Comparison of ENCODE assay signal across 1 cellular context in genomic region chr17:68497885-68498319, GRCh38.
A peak's percentile ranks its signal among the peaks of the same experiment; 100 is the strongest.
TF ChIP-seq lines count a peak whose summit lies in the region.

No MANE protein-coding gene starts in this region.

TF ChIP-seq in K562, 482 proteins besides CTCF, POLR2A, EP300 and RAD21:
- no peak for TF ChIP-seq ZBTB26 (CRISPR knock-in tag; IDR thresholded peaks at IDR 0.05)
- TF ChIP-seq BACH1 (tag; IDR thresholded peaks at IDR 0.05), result no peak
- TF ChIP-seq SMARCC2 (IDR thresholded peaks at IDR 0.05; ENCODE audit: low read depth), result no peak
- no peak for TF ChIP-seq SIN3B (IDR thresholded peaks at IDR 0.05; ENCODE audit: low read depth)
- TF ChIP-seq, protein P1, sequence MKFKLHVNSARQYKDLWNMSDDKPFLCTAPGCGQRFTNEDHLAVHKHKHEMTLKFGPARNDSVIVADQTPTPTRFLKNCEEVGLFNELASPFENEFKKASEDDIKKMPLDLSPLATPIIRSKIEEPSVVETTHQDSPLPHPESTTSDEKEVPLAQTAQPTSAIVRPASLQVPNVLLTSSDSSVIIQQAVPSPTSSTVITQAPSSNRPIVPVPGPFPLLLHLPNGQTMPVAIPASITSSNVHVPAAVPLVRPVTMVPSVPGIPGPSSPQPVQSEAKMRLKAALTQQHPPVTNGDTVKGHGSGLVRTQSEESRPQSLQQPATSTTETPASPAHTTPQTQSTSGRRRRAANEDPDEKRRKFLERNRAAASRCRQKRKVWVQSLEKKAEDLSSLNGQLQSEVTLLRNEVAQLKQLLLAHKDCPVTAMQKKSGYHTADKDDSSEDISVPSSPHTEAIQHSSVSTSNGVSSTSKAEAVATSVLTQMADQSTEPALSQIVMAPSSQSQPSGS (CRISPR knock-in tag; IDR thresholded peaks at IDR 0.05), result no peak
- no peak for TF ChIP-seq PRMT5 (CRISPR knock-in tag; IDR thresholded peaks at IDR 0.05)
- TF ChIP-seq ZNF766 (CRISPR knock-in tag; conservative IDR thresholded peaks at IDR 0.05), result peak; percentile 58; the same call in 1 of the 2 replicates
- TF ChIP-seq, protein P2, sequence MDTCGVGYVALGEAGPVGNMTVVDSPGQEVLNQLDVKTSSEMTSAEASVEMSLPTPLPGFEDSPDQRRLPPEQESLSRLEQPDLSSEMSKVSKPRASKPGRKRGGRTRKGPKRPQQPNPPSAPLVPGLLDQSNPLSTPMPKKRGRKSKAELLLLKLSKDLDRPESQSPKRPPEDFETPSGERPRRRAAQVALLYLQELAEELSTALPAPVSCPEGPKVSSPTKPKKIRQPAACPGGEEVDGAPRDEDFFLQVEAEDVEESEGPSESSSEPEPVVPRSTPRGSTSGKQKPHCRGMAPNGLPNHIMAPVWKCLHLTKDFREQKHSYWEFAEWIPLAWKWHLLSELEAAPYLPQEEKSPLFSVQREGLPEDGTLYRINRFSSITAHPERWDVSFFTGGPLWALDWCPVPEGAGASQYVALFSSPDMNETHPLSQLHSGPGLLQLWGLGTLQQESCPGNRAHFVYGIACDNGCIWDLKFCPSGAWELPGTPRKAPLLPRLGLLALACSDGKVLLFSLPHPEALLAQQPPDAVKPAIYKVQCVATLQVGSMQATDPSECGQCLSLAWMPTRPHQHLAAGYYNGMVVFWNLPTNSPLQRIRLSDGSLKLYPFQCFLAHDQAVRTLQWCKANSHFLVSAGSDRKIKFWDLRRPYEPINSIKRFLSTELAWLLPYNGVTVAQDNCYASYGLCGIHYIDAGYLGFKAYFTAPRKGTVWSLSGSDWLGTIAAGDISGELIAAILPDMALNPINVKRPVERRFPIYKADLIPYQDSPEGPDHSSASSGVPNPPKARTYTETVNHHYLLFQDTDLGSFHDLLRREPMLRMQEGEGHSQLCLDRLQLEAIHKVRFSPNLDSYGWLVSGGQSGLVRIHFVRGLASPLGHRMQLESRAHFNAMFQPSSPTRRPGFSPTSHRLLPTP (IDR thresholded peaks at IDR 0.05; ENCODE audit: borderline replicate concordance, extremely low read depth, insufficient read length), result no peak
- no peak for TF ChIP-seq FOXM1 (IDR thresholded peaks at IDR 0.05; ENCODE audit: low read depth)
- no peak for TF ChIP-seq FOXM1 (CRISPR knock-in tag; IDR thresholded peaks at IDR 0.05; ENCODE audit: low read depth)
- TF ChIP-seq TSC22D4 (tag; IDR thresholded peaks at IDR 0.05), result no peak
- no peak for TF ChIP-seq EHMT2 (IDR thresholded peaks at IDR 0.05)
- peak; percentile 100 for TF ChIP-seq SPI1 (IDR thresholded peaks at IDR 0.05; ENCODE audit: borderline replicate concordance, low read depth, low read length)
- no peak for TF ChIP-seq RERE (CRISPR knock-in tag; IDR thresholded peaks at IDR 0.05; ENCODE audit: borderline replicate concordance)
- TF ChIP-seq, protein P3, sequence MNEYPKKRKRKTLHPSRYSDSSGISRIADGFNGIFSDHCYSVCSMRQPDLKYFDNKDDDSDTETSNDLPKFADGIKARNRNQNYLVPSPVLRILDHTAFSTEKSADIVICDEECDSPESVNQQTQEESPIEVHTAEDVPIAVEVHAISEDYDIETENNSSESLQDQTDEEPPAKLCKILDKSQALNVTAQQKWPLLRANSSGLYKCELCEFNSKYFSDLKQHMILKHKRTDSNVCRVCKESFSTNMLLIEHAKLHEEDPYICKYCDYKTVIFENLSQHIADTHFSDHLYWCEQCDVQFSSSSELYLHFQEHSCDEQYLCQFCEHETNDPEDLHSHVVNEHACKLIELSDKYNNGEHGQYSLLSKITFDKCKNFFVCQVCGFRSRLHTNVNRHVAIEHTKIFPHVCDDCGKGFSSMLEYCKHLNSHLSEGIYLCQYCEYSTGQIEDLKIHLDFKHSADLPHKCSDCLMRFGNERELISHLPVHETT (CRISPR knock-in tag; conservative IDR thresholded peaks at IDR 0.05 in 1 of 2, IDR thresholded peaks at IDR 0.05 in 1 of 2), result peak in 1 of 2 experiments; percentile 45; a peak in 1 of 4 replicates
- TF ChIP-seq PKNOX1 (IDR thresholded peaks at IDR 0.05), result no peak
- no peak for TF ChIP-seq ZNF76 (CRISPR knock-in tag; IDR thresholded peaks at IDR 0.05; ENCODE audit: borderline replicate concordance)
- TF ChIP-seq BDP1 (IDR thresholded peaks at IDR 0.05; ENCODE audit: insufficient read depth, insufficient read length), result no peak
- TF ChIP-seq NFATC3 (IDR thresholded peaks at IDR 0.05), result no peak
- no peak for TF ChIP-seq NCOA2 (IDR thresholded peaks at IDR 0.05; ENCODE audit: partially characterized antibody in 2 of 2)
- TF ChIP-seq JUNB (CRISPR knock-in tag; conservative IDR thresholded peaks at IDR 0.05), result no peak
- TF ChIP-seq TCFL5 (CRISPR knock-in tag; conservative IDR thresholded peaks at IDR 0.05), result no peak
- TF ChIP-seq ESRRA (IDR thresholded peaks at IDR 0.05; ENCODE audit: borderline replicate concordance, low read depth), result peak; percentile 65; the same call in 1 of the 2 replicates
- TF ChIP-seq ZNF408 (CRISPR knock-in tag; IDR thresholded peaks at IDR 0.05; ENCODE audit: low read depth), result no peak
- TF ChIP-seq ARID4B (CRISPR knock-in tag; IDR thresholded peaks at IDR 0.05), result no peak
- TF ChIP-seq VEZF1 (CRISPR knock-in tag; IDR thresholded peaks at IDR 0.05), result peak; percentile 71; the same call in 1 of the 2 replicates
TF ChIP-seq in K562: peak in this region for 5.
